In genomic region chr15:55952501-55953274, GRCh38 we compare ENCODE assay signal across 8 cellular contexts. TPM values are rescaled to one million over a fixed set of nuclear protein-coding genes. Genes with fewer than 3 reads are reported as not detected.
DNase-seq lines count a peak whose midpoint lies in the region; ATAC-seq and TF ChIP-seq lines count a peak whose summit lies in the region.
"Not testable (repeated sequence)": the region's sequence is repeated elsewhere in the genome, so short reads cannot be mapped to it uniquely, and the experiment has no call there.

No MANE protein-coding gene starts in this region.

- not testable (repeated sequence) for TF ChIP-seq CTCF in WTC11 (IDR thresholded peaks at IDR 0.05); choroid plexus epithelial cell (conservative IDR thresholded peaks at IDR 0.05; ENCODE audit: low read depth, low read length); hepatocyte (IDR thresholded peaks at IDR 0.05; ENCODE audit: poor library complexity); mucosa of descending colon (IDR thresholded peaks at IDR 0.05)

- H3K27ac ChIP-seq in CD4-positive, CD25-positive, alpha-beta regulatory T cell (ENCODE audit: insufficient read depth, low read length, poor library complexity, severe bottlenecking), result not testable (repeated sequence)
- H3K27ac ChIP-seq in hepatocyte, result peak overlapping the region; percentile 48

- intact Hi-C loops in mucosa of descending colon (cut with DNase I, micrococcal nuclease), result not testable (repeated sequence)

- not testable (repeated sequence) for H3K4me3 Mint-ChIP-seq in CD4-positive, CD25-positive, alpha-beta regulatory T cell; WTC11

- not testable (repeated sequence) for H3K36me3 ChIP-seq in CD4-positive, CD25-positive, alpha-beta regulatory T cell (ENCODE audit: control insufficient read depth, insufficient read depth, low read length); hepatocyte (replicated peaks; ENCODE audit: insufficient read depth, low read depth); mucosa of descending colon (ENCODE audit: low read depth)

- not testable (repeated sequence) for H3K4me1 Mint-ChIP-seq in CD4-positive, CD25-positive, alpha-beta regulatory T cell; WTC11

- not testable (repeated sequence) for H3K9me2 ChIP-seq in hepatocyte (replicated peaks; ENCODE audit: insufficient read depth)

- H3K27ac Mint-ChIP-seq in CD4-positive, CD25-positive, alpha-beta regulatory T cell, result peak overlapping the region in 2 of 3 donors; percentile 1 to 2
- H3K27ac Mint-ChIP-seq in WTC11, result not testable (repeated sequence)

- ATAC-seq in CD4-positive, CD25-positive, alpha-beta regulatory T cell (ENCODE audit: low read depth in 2 of 2); WTC11: not testable (repeated sequence)
- peak; percentile 97 for ATAC-seq in left lobe of liver
- peak; percentile 90 for ATAC-seq in mucosa of descending colon
- ATAC-seq in stimulated activated naive CD8-positive, alpha-beta T cell treated with anti-CD3 and anti-CD28 coated beads, Interleukin-15, Interleukin-2, amounts not matched to agents 100 U/mL and 50 U/mL, for 24 hours, result peak; percentile 19

- WGBS in hepatocyte (ENCODE audit: low lambda C conversion rate, missing lambda C conversion rate), result 91% methylated on average over 14 of the region's 14 CpGs

- not testable (repeated sequence) for H3K27me3 Mint-ChIP-seq in CD4-positive, CD25-positive, alpha-beta regulatory T cell; WTC11 (ENCODE audit: low read depth)

- H3K4me3 ChIP-seq in CD4-positive, CD25-positive, alpha-beta regulatory T cell (ENCODE audit: low read depth, low read length); choroid plexus epithelial cell (ENCODE audit: low read depth, low read length); hepatocyte; mucosa of descending colon: not testable (repeated sequence)

- H4K20me1 ChIP-seq in hepatocyte (ENCODE audit: insufficient read depth, poor library complexity, severe bottlenecking), result not testable (repeated sequence)

- not testable (repeated sequence) for H3K36me3 Mint-ChIP-seq in CD4-positive, CD25-positive, alpha-beta regulatory T cell; WTC11

- not testable (repeated sequence) for H3K27me3 ChIP-seq in CD4-positive, CD25-positive, alpha-beta regulatory T cell (ENCODE audit: control insufficient read depth, insufficient read depth, low read length); hepatocyte

- DNase-seq in CD4-positive, CD25-positive, alpha-beta regulatory T cell; WTC11 (ENCODE audit: low spot score); stimulated activated naive CD8-positive, alpha-beta T cell treated with anti-CD3 and anti-CD28 coated beads, Interleukin-15, Interleukin-2, amounts not matched to agents 100 U/mL and 50 U/mL, for 24 hours: not testable (repeated sequence)
- peak; percentile 11 for DNase-seq in HuH-7.5 (ENCODE audit: low spot score)
- peak; percentile 2 for DNase-seq in choroid plexus epithelial cell (ENCODE audit: low read depth)
- peak; percentile 58 for DNase-seq in hepatocyte (ENCODE audit: low spot score)
- peak; percentile 71 for DNase-seq in left lobe of liver (ENCODE audit: low spot score)
- DNase-seq in mucosa of descending colon, result peak in 1 of 3 donors; percentile 23

- CTCF ChIA-PET in WTC11 (lab: Charles Lee), result not testable (repeated sequence)

- H3K4me1 ChIP-seq in CD4-positive, CD25-positive, alpha-beta regulatory T cell (ENCODE audit: control insufficient read depth, insufficient read depth, low read length, poor library complexity, severe bottlenecking); hepatocyte (ENCODE audit: insufficient read depth); mucosa of descending colon (ENCODE audit: low read depth): not testable (repeated sequence)

- H3K4me2 ChIP-seq in hepatocyte, result peak overlapping the region; percentile 19

- POLR2A ChIA-PET in WTC11 (lab: Charles Lee), result interaction anchor here (0.6 kb wide), 1 partner anchor 17 kb away, joined by 3 read pairs; no protein-coding TSS in a partner anchor

- H2AFZ ChIP-seq in hepatocyte, result not testable (repeated sequence)

- H3K9me3 Mint-ChIP-seq in CD4-positive, CD25-positive, alpha-beta regulatory T cell; WTC11: not testable (repeated sequence)

- not testable (repeated sequence) for H3K9me3 ChIP-seq in CD4-positive, CD25-positive, alpha-beta regulatory T cell (ENCODE audit: control insufficient read depth in 2 of 2, low read length in 2 of 2); hepatocyte (ENCODE audit: low read depth); mucosa of descending colon

- peaks cover 33% of the 10 kb centered on the region for H3K79me2 ChIP-seq in hepatocyte

TF ChIP-seq in WTC11, 78 proteins besides CTCF, POLR2A, EP300 and RAD21:
- peak; percentile 92 for TF ChIP-seq GABPB1 (CRISPR knock-in tag; IDR thresholded peaks at IDR 0.05)

RNA-seq across cellular contexts. Expression of gene NEDD4, which starts 40.7 kb away (rescaled TPM):
- 7.5 TPM for total RNA-seq in CD4-positive, CD25-positive, alpha-beta regulatory T cell
- 1 to 10 TPM; 2.4 to 10.0 (median 4.1) TPM for polyA plus RNA-seq in CD4-positive, CD25-positive, alpha-beta regulatory T cell
- total RNA-seq in WTC11 (2021) (2.7 to 4.5 TPM (median 3.8 TPM) in 3 replicates), hepatocyte (77.0 and 77.3 TPM in 2 replicates), left lobe of liver (15.3 TPM), mucosa of descending colon (10 to 100 TPM in 2 of 3 donors, 1 to 10 TPM in 1; 9.3 to 21.5 (median 10.2) TPM)
- polyA plus RNA-seq in hepatocyte, result 21.3 and 26.5 TPM in 2 replicates
